In genomic region chr7:24898691-24899090, GRCh38 we compare ENCODE assay signal across 9 cellular contexts.
DNase-seq lines count a peak whose midpoint lies in the region; ATAC-seq and TF ChIP-seq lines count a peak whose summit lies in the region.
"Had no signal": no experiment of that assay in that cellular context is flagged by ENCODE, and none has a peak within 500 bp of the region (broad histone marks: within the 10 kb centered on the region; RNA-seq: fewer than 3 reads in every experiment).

No MANE protein-coding gene starts in this region.

- H3F3A ChIP-seq in DOHH2 (ENCODE audit: control insufficient read depth, insufficient read depth): peaks cover 11% of the 10 kb centered on the region

- H3K27me3 ChIP-seq in DOHH2 (ENCODE audit: control insufficient read depth, low read length) (no peaks in the 10 kb centered on the region), brain microvascular endothelial cell (replicated peaks) (no peaks in the 10 kb centered on the region), left lung (no peaks in the 10 kb centered on the region)

- TF ChIP-seq CTCF in DOHH2 (IDR thresholded peaks at IDR 0.05; ENCODE audit: low read depth, low read length, poor library complexity, severe bottlenecking) (no peak), brain microvascular endothelial cell (IDR thresholded peaks at IDR 0.05; ENCODE audit: low read depth, low read length, missing control alignments) (no peak), left lung (IDR thresholded peaks at IDR 0.05) (no peak)

- peaks cover 3% of the 10 kb centered on the region; the same call in 1 of the 2 replicates for H3K36me3 ChIP-seq in DOHH2 (ENCODE audit: control insufficient read depth, low read length)
- no peaks in the 10 kb centered on the region for H3K36me3 ChIP-seq in brain microvascular endothelial cell (replicated peaks)
- H3K36me3 ChIP-seq in left lung: no peaks in the 10 kb centered on the region

- H3K9me3 ChIP-seq in DOHH2 (ENCODE audit: control insufficient read depth, insufficient read depth, low read length) (no peaks in the 10 kb centered on the region), left lung (no peaks in the 10 kb centered on the region)

- ATAC-seq in GM19455 (IDR thresholded peaks at IDR 0.05; ENCODE audit: unreplicated experiment) (peak; percentile 47), left lung (no peak)

- no peaks in the 10 kb centered on the region for H3K9me2 ChIP-seq in DOHH2 (replicated peaks; ENCODE audit: control insufficient read depth, low read length)

- H3K4me3 ChIP-seq in DOHH2 (ENCODE audit: low read length): peak overlapping the region; percentile 43
- H3K4me3 ChIP-seq in brain microvascular endothelial cell (ENCODE audit: low read depth, low read length): no peak overlapping the region
- H3K4me3 ChIP-seq in left lung: no peak overlapping the region

- H3K4me1 ChIP-seq in DOHH2 (ENCODE audit: control insufficient read depth, low read length): peaks cover 96% of the 10 kb centered on the region
- H3K4me1 ChIP-seq in left lung: no peaks in the 10 kb centered on the region

- peak; percentile 92 for DNase-seq in HT1080 (ENCODE audit: low read depth)
- DNase-seq in brain microvascular endothelial cell: peak; percentile 60
- no peak for DNase-seq in NCI-H1694 (lab: John Stamatoyannopoulos, UW)
- DNase-seq in left lung: no peak
- no peak for DNase-seq in NCI-H1048 (lab: John Stamatoyannopoulos, UW)
- DNase-seq in occipital lobe (lab: John Stamatoyannopoulos, UW): no peak
- DNase-seq: activated CD4-positive, alpha-beta T cell treated with anti-CD3 and anti-CD28 coated beads, Interleukin-2, amount 50 U/mL, for 48 hours had no signal

- peaks cover 98% of the 10 kb centered on the region for H3K79me2 ChIP-seq in DOHH2 (ENCODE audit: control insufficient read depth, low read length)

- H3K4me2 ChIP-seq in DOHH2 (ENCODE audit: low read length): peak overlapping the region; percentile 46

- intact Hi-C loops in left lung (cut with DNase I): no loop called here

- H3K27ac ChIP-seq in DOHH2 (ENCODE audit: low read depth, low read length) (peak overlapping the region; percentile 15), brain microvascular endothelial cell (peak overlapping the region; percentile 22), left lung (no peak overlapping the region)

- in situ Hi-C loops in brain microvascular endothelial cell (cut with HindIII; ENCODE audit: low pct_ligation_motif_present, low sequenced_read_pairs): no loop called here

- H4K20me1 ChIP-seq in DOHH2 (ENCODE audit: control insufficient read depth, insufficient read depth, low read depth, low read length): peaks cover 19% of the 10 kb centered on the region

Comparison
In these comparisons a context has a peak if more than half of its experiments do, and no peak if none do; other contexts are left out.
1. H3K27ac ChIP-seq: peak in DOHH2 (single experiment) and brain microvascular endothelial cell (single experiment); none in left lung (0 of 2).
2. DNase-seq: peak in HT1080 (single experiment) and brain microvascular endothelial cell (single experiment); none in NCI-H1694 (single experiment), left lung (0 of 2), NCI-H1048 (single experiment) and occipital lobe (single experiment).